12 cellular contexts compared by ENCODE assay signal in genomic region chr16:73126453-73126853, GRCh38.
DNase-seq lines count a peak whose midpoint lies in the region; ATAC-seq and TF ChIP-seq lines count a peak whose summit lies in the region.
"Had no signal": no experiment of that assay in that cellular context is flagged by ENCODE, and none has a peak within 500 bp of the region (broad histone marks: within the 10 kb centered on the region; RNA-seq: fewer than 3 reads in every experiment).

No MANE protein-coding gene starts in this region.

- TF ChIP-seq CTCF in CD14-positive monocyte (IDR thresholded peaks at IDR 0.05) (no peak), fibroblast of pulmonary artery (IDR thresholded peaks at IDR 0.05; ENCODE audit: low read length, missing control alignments) (no peak), omental fat pad (IDR thresholded peaks at IDR 0.05) (no peak), chondrocyte (IDR thresholded peaks at IDR 0.05) (no peak)

- H3K9me3 Mint-ChIP-seq in CD14-positive monocyte (peaks cover 0 to 7% (median 3%) of the 10 kb centered on the region in 7 donors), chondrocyte (ENCODE audit: low read depth) (peaks cover 9% of the 10 kb centered on the region)

- H3K4me3 ChIP-seq in fibroblast of pulmonary artery (replicated peaks; ENCODE audit: low read depth, low read length): no peak overlapping the region
- H3K4me3 ChIP-seq: esophagus squamous epithelium, stomach had no signal

- H3K27ac Mint-ChIP-seq in CD14-positive monocyte (peak overlapping the region; percentile 57 to 93 (median 92)), chondrocyte (ENCODE audit: unreplicated experiment) (no peak overlapping the region)
- H3K27ac Mint-ChIP-seq: CD8-positive, alpha-beta T cell; T-cell had no signal

- H3K4me3 Mint-ChIP-seq in CD14-positive monocyte: peak overlapping the region in 1 of 2 donors; percentile 67
- H3K4me3 Mint-ChIP-seq in chondrocyte (ENCODE audit: unreplicated experiment): no peak overlapping the region
- H3K4me3 Mint-ChIP-seq: CD8-positive, alpha-beta T cell; T-cell had no signal

- no peaks in the 10 kb centered on the region for H3K36me3 Mint-ChIP-seq in CD14-positive monocyte
- no peaks in the 10 kb centered on the region for H3K36me3 Mint-ChIP-seq in chondrocyte (ENCODE audit: low read depth)
- H3K36me3 Mint-ChIP-seq: CD8-positive, alpha-beta T cell; T-cell had no signal

- DNase-seq in CD14-positive monocyte (ENCODE audit: low spot score) (no peak), OCI-M1 (lab: John Stamatoyannopoulos, UW) (peak; percentile 3), fibroblast of pulmonary artery (ENCODE audit: low read depth) (peak; percentile 97), omental fat pad (ENCODE audit: low spot score) (no peak), chondrocyte (ENCODE audit: low spot score) (no peak), NCI-H526 (lab: John Stamatoyannopoulos, UW) (no peak), NCI-H2196 treated with DMSO at 0.1 percent for 48 hours (lab: John Stamatoyannopoulos, UW; ENCODE audit: unreplicated experiment) (no peak), NCI-H774 (lab: John Stamatoyannopoulos, UW) (no peak)
- DNase-seq: CD8-positive, alpha-beta T cell; esophagus squamous epithelium; stomach; T-cell had no signal

- H3K27me3 Mint-ChIP-seq in CD14-positive monocyte (ENCODE audit: low read depth in 3 of 3) (peaks cover 0 to 3% (median 2%) of the 10 kb centered on the region in 3 donors), chondrocyte (ENCODE audit: low read depth) (no peaks in the 10 kb centered on the region)
- H3K27me3 Mint-ChIP-seq: T-cell had no signal

- intact Hi-C loops in CD14-positive monocyte (cut with micrococcal nuclease): no loop called here

- H3K4me1 Mint-ChIP-seq in CD14-positive monocyte: peaks cover 66% of the 10 kb centered on the region
- H3K4me1 Mint-ChIP-seq in chondrocyte (ENCODE audit: low read depth): peaks cover 25% of the 10 kb centered on the region

- peak; percentile 64 for ATAC-seq in omental fat pad (ENCODE audit: low FRiP score)
- ATAC-seq: CD8-positive, alpha-beta T cell; T-cell had no signal

Comparison
In these comparisons a context has a peak if more than half of its experiments do, and no peak if none do; other contexts are left out.
1. DNase-seq: peak in OCI-M1 (single experiment) and fibroblast of pulmonary artery (single experiment); none in CD14-positive monocyte (single experiment), omental fat pad (single experiment), chondrocyte (single experiment), NCI-H526 (0 of 2), NCI-H2196 treated with DMSO at 0.1 percent for 48 hours (single experiment) and NCI-H774 (single experiment).